8 cellular contexts compared by ENCODE assay signal in the genomic region with DNA sequence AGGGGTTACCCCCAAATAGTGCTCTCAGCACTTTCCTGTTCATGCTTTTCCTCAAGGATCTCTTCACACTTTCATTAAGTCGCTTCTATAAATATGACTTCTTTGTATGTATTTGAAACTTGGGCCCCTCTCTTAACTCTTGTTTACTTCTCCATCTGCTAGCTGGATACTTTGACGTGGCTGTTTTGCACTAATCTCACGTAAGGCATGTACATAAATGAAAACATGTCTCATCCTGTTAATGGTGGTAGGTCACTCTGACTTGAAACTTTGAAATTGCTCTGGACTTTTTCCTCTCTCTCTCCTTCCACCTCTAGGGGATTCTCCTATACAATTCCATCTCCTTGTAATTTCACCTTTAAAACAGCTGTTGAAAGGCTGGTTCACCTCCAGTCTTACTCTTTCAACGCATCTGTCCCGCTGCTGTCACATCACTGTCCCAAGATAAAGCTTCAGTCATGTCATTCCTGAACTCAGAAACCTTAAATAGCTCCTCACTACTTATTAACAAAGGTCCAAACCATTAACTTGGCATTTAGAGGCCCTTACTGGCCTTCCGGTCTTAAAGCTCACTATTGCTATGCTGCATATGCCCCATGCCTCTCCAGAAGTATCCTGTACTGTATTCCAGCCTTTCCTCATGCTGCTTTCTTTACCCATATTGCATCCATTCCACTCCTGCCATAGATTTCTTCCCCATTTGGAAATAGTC. TPM values are rescaled to one million over a fixed set of nuclear protein-coding genes. Genes with fewer than 3 reads are reported as not detected.
DNase-seq lines count a peak whose midpoint lies in the region; ATAC-seq and TF ChIP-seq lines count a peak whose summit lies in the region.

No MANE protein-coding gene starts in this region.

- H3K4me3 ChIP-seq in left lung = peak overlapping the region; percentile 72 to 83
- peak overlapping the region; percentile 72 to 75 for H3K4me3 ChIP-seq in tibial artery

- H3K9me3 ChIP-seq in left lung (no peaks in the 10 kb centered on the region), tibial artery (no peaks in the 10 kb centered on the region)

- H3K4me1 ChIP-seq in left lung (peaks cover 15 to 54% of the 10 kb centered on the region in 2 donors), tibial artery (peaks cover 0 to 45% (median 24%) of the 10 kb centered on the region in 4 donors)

- no peak for TF ChIP-seq CTCF in left lung (IDR thresholded peaks at IDR 0.05)
- no peak for TF ChIP-seq CTCF in tibial artery (IDR thresholded peaks at IDR 0.05)

- H3K4me1 Mint-ChIP-seq in activated T-cell treated with anti-CD3 and anti-CD28 coated beads, Interleukin-2, amount 50 U/mL, for 24 hours (ENCODE audit: low read depth) = peaks cover 54% of the 10 kb centered on the region

- H3K27ac Mint-ChIP-seq in activated T-cell treated with anti-CD3 and anti-CD28 coated beads, Interleukin-2, amount 50 U/mL, for 24 hours = peak overlapping the region; percentile 100

- peaks cover 0 to 10% of the 10 kb centered on the region in 2 donors for H3K36me3 ChIP-seq in left lung
- peaks cover 0 to 4% (median 0%) of the 10 kb centered on the region in 3 donors for H3K36me3 ChIP-seq in tibial artery

- H3K36me3 Mint-ChIP-seq in activated T-cell treated with anti-CD3 and anti-CD28 coated beads, Interleukin-2, amount 50 U/mL, for 24 hours (ENCODE audit: low read depth) = peaks cover 38% of the 10 kb centered on the region

- no peaks in the 10 kb centered on the region for H3K27me3 Mint-ChIP-seq in activated T-cell treated with anti-CD3 and anti-CD28 coated beads, Interleukin-2, amount 50 U/mL, for 24 hours

- H3K27ac ChIP-seq in left lung (peak overlapping the region; percentile 96 to 99), tibial artery (peak overlapping the region; percentile 92 to 96)

- intact Hi-C loops in left lung (cut with DNase I) (no loop called here), tibial artery (cut with DNase I; ENCODE audit: low total_unique reads) (loop anchor here (5.0 kb wide), 1 partner anchor 44 kb away; no protein-coding TSS in a partner anchor)

- no peak for ATAC-seq in left lung

- peak overlapping the region; percentile 97 for H3K4me3 Mint-ChIP-seq in activated T-cell treated with anti-CD3 and anti-CD28 coated beads, Interleukin-2, amount 50 U/mL, for 24 hours

- no peak for DNase-seq in activated T-cell treated with anti-CD3 and anti-CD28 coated beads, Interleukin-2, amount 50 U/mL, for 24 hours
- no peak for DNase-seq in activated T-cell treated with anti-CD3 and anti-CD28 coated beads, Interleukin-2, amount 50 U/mL, for 1 hour
- DNase-seq in amniotic epithelial cell (ENCODE audit: low read depth) (peak; percentile 24), left lung (no peak), tibial artery (no peak), occipital lobe (lab: John Stamatoyannopoulos, UW) (no peak), hippocampal formation (lab: John Stamatoyannopoulos, UW) (no peak), KBM-7 (no peak)

- in situ Hi-C loops in KBM-7 (cut with MboI; ENCODE audit: low pct_unique_long_range_greater_than_20kb, low sequenced_read_pairs) = no loop called here

- H3K9me3 Mint-ChIP-seq in activated T-cell treated with anti-CD3 and anti-CD28 coated beads, Interleukin-2, amount 50 U/mL, for 24 hours = no peaks in the 10 kb centered on the region

- H3K27me3 ChIP-seq in left lung = no peaks in the 10 kb centered on the region
- no peaks in the 10 kb centered on the region for H3K27me3 ChIP-seq in tibial artery

RNA-seq across cellular contexts. Expression of a gene that starts 1.2 kb away (rescaled TPM):
- total RNA-seq in left lung (10 to 100 TPM; 37.0 to 45.4 TPM), occipital lobe (132 TPM)

RNA-seq across cellular contexts. Expression of a gene that starts 46.5 kb away (rescaled TPM):
- total RNA-seq in left lung (100 to 1,000 TPM in 1 of 2 donors, 10 to 100 TPM in 1; 79.2 to 116 TPM), occipital lobe (3.1 TPM)

Comparison
In these comparisons a context has a peak if more than half of its experiments do, and no peak if none do; other contexts are left out.
1. RNA of a gene that starts 46.5 kb away (total RNA-seq): 79.2 to 116 TPM in left lung; 3.1 TPM in occipital lobe (single experiment); every median in the first group is over 10 times any median in the second.